Comparison of ENCODE assay signal across 1 cellular context in the genomic region with DNA sequence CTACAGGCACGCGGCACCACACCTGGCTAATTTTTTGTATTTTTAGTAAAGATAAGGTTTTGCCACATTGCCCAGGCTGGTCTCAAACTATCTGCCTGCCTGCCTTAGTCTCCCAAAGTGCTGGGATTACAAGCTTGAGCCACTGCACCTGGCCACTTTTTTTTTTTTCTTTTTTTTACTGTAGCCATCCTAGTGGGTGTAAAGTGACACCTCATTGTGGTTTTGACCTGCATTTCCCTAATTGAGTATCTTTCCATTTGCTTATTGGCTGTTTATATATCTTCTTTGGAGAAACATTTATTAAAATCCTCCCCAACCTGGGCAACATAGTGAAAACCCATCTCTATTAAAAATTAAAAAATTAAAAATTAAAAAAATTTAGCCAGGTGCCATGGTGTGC.
TF ChIP-seq lines count a peak whose summit lies in the region.

No MANE protein-coding gene starts in this region.

TF ChIP-seq in K562, 482 proteins besides CTCF, POLR2A, EP300 and RAD21:
- TF ChIP-seq ZNF384 (IDR thresholded peaks at IDR 0.05; ENCODE audit: low read depth, low read length) (peak; percentile 37; the same call in 1 of the 2 replicates), SIX5 (IDR thresholded peaks at IDR 0.05; ENCODE audit: borderline replicate concordance in 1 of 2, insufficient read depth in 1 of 2, low read depth in 1 of 2, low read length in 2 of 2) (no peak)
TF ChIP-seq in K562: peak in this region for 1.
